ENCODE assay signal across 17 cellular contexts in genomic region chr3:122094693-122095092, GRCh38. TPM values are rescaled to one million over a fixed set of nuclear protein-coding genes. Genes with fewer than 3 reads are reported as not detected.
A peak's percentile ranks its signal among the peaks of the same experiment; 100 is the strongest.
DNase-seq lines count a peak whose midpoint lies in the region; ATAC-seq and TF ChIP-seq lines count a peak whose summit lies in the region.
"Had no signal": no experiment of that assay in that cellular context is flagged by ENCODE, and none has a peak within 500 bp of the region (broad histone marks: within the 10 kb centered on the region; RNA-seq: fewer than 3 reads in every experiment).

No MANE protein-coding gene starts in this region.

- H3K4me3 ChIP-seq in KMS-11 (IDR thresholded peaks at IDR 0.05; ENCODE audit: insufficient read depth, low read depth, low read length) = no peak overlapping the region
- H3K4me3 ChIP-seq: MG63, PC-9 had no signal

- no peak for ATAC-seq in activated T-cell treated with anti-CD3 and anti-CD28 coated beads, Interleukin-2, amount 50 U/mL, for 72 hours (replicated peaks in 1 of 2)
- ATAC-seq in stimulated activated naive B cell treated with anti-CD40 and anti-IgM and Interleukin-4, amounts not matched to agents 10 μg/mL and 1 μg/mL and 100 μg/mL, for 72 hours (replicated peaks) = no peak
- no peak for ATAC-seq in left cardiac atrium

- intact Hi-C loops in left cardiac atrium (cut with DNase I) = no loop called here

- peaks cover 3% of the 10 kb centered on the region for H3K27me3 Mint-ChIP-seq in activated T-cell treated with anti-CD3 and anti-CD28 coated beads, Interleukin-2, amount 50 U/mL, for 24 hours
- peaks cover 14% of the 10 kb centered on the region for H3K27me3 Mint-ChIP-seq in activated T-cell treated with anti-CD3 and anti-CD28 coated beads, Interleukin-2, amount 50 U/mL, for 72 hours (ENCODE audit: low read depth)
- H3K27me3 Mint-ChIP-seq in T-helper 2 cell treated with Interferon-gamma antibody and Interleukin-4, amounts not matched to agents 5 μg/mL and 100 μg/mL, for 36 hours (ENCODE audit: low read depth) = no peaks in the 10 kb centered on the region
- no peaks in the 10 kb centered on the region for H3K27me3 Mint-ChIP-seq in stimulated activated naive B cell treated with anti-CD40 and anti-IgM and Interleukin-4, amounts not matched to agents 10 μg/mL and 1 μg/mL and 100 μg/mL, for 72 hours
- H3K27me3 Mint-ChIP-seq in HFFc6 (ENCODE audit: insufficient read depth) = peaks cover 2% of the 10 kb centered on the region; the same call in 1 of the 2 replicates
- H3K27me3 Mint-ChIP-seq: CD4-positive, CD25-positive, alpha-beta regulatory T cell had no signal

- DNase-seq in activated T-cell treated with anti-CD3 and anti-CD28 coated beads, Interleukin-2, amount 50 U/mL, for 24 hours = no peak
- DNase-seq in activated T-cell treated with anti-CD3 and anti-CD28 coated beads, Interleukin-2, amount 50 U/mL, for 72 hours = no peak
- DNase-seq in T-helper 2 cell treated with Interferon-gamma antibody and Interleukin-4, amounts not matched to agents 5 μg/mL and 100 μg/mL, for 36 hours (ENCODE audit: low spot score) = no peak
- DNase-seq in stimulated activated naive B cell treated with anti-CD40 and anti-IgM and Interleukin-4, amounts not matched to agents 10 μg/mL and 1 μg/mL and 100 μg/mL, for 72 hours = no peak
- no peak for DNase-seq in HFFc6
- DNase-seq in left cardiac atrium = no peak
- DNase-seq: ACHN; DMS53; KBM-7; MG63; NCI-H1930; NCI-H2227 treated with DMSO at 0.1 percent for 48 hours; NCI-H524 treated with DMSO at 0.1 percent for 48 hours; NK-92 treated with Interleukin-12 subunit alpha and Interleukin-12 subunit beta, amount 100 ng/mL, for 24 hours; PC-9 had no signal

- H3K36me3 Mint-ChIP-seq in activated T-cell treated with anti-CD3 and anti-CD28 coated beads, Interleukin-2, amount 50 U/mL, for 24 hours (ENCODE audit: low read depth) = no peaks in the 10 kb centered on the region
- H3K36me3 Mint-ChIP-seq in activated T-cell treated with anti-CD3 and anti-CD28 coated beads, Interleukin-2, amount 50 U/mL, for 72 hours (ENCODE audit: insufficient read depth in 2 of 2) = peaks cover 1 to 4% of the 10 kb centered on the region in 2 donors
- peaks cover 16% of the 10 kb centered on the region for H3K36me3 Mint-ChIP-seq in T-helper 2 cell treated with Interferon-gamma antibody and Interleukin-4, amounts not matched to agents 5 μg/mL and 100 μg/mL, for 36 hours (ENCODE audit: low read depth)
- H3K36me3 Mint-ChIP-seq in stimulated activated naive B cell treated with anti-CD40 and anti-IgM and Interleukin-4, amounts not matched to agents 10 μg/mL and 1 μg/mL and 100 μg/mL, for 72 hours = peaks cover 18 to 20% of the 10 kb centered on the region in 2 donors
- H3K36me3 Mint-ChIP-seq in HFFc6 (ENCODE audit: low read depth) = no peaks in the 10 kb centered on the region
- H3K36me3 Mint-ChIP-seq: CD4-positive, CD25-positive, alpha-beta regulatory T cell had no signal

- H2AFZ ChIP-seq in KMS-11 (ENCODE audit: low read depth) = peak overlapping the region; percentile 9; the same call in 1 of the 2 replicates
- H2AFZ ChIP-seq: PC-9 had no signal

- H3K27ac Mint-ChIP-seq in activated T-cell treated with anti-CD3 and anti-CD28 coated beads, Interleukin-2, amount 50 U/mL, for 24 hours = peak overlapping the region; percentile 87
- H3K27ac Mint-ChIP-seq in activated T-cell treated with anti-CD3 and anti-CD28 coated beads, Interleukin-2, amount 50 U/mL, for 72 hours = no peak overlapping the region
- peak overlapping the region; percentile 92 for H3K27ac Mint-ChIP-seq in T-helper 2 cell treated with Interferon-gamma antibody and Interleukin-4, amounts not matched to agents 5 μg/mL and 100 μg/mL, for 36 hours
- H3K27ac Mint-ChIP-seq in stimulated activated naive B cell treated with anti-CD40 and anti-IgM and Interleukin-4, amounts not matched to agents 10 μg/mL and 1 μg/mL and 100 μg/mL, for 72 hours = peak overlapping the region; percentile 11
- H3K27ac Mint-ChIP-seq in HFFc6 = no peak overlapping the region
- H3K27ac Mint-ChIP-seq: CD4-positive, CD25-positive, alpha-beta regulatory T cell had no signal

- H3K4me2 ChIP-seq in KMS-11 = no peak overlapping the region; the same call in 1 of the 2 replicates
- H3K4me2 ChIP-seq: PC-9 had no signal

- H4K20me1 ChIP-seq in KMS-11 (ENCODE audit: insufficient read depth) = no peaks in the 10 kb centered on the region

- no peak overlapping the region for H3K9ac ChIP-seq in KMS-11

- H3K9me3 Mint-ChIP-seq in activated T-cell treated with anti-CD3 and anti-CD28 coated beads, Interleukin-2, amount 50 U/mL, for 24 hours = no peaks in the 10 kb centered on the region
- no peaks in the 10 kb centered on the region for H3K9me3 Mint-ChIP-seq in activated T-cell treated with anti-CD3 and anti-CD28 coated beads, Interleukin-2, amount 50 U/mL, for 72 hours
- no peaks in the 10 kb centered on the region for H3K9me3 Mint-ChIP-seq in T-helper 2 cell treated with Interferon-gamma antibody and Interleukin-4, amounts not matched to agents 5 μg/mL and 100 μg/mL, for 36 hours
- no peaks in the 10 kb centered on the region for H3K9me3 Mint-ChIP-seq in stimulated activated naive B cell treated with anti-CD40 and anti-IgM and Interleukin-4, amounts not matched to agents 10 μg/mL and 1 μg/mL and 100 μg/mL, for 72 hours
- H3K9me3 Mint-ChIP-seq in HFFc6 = no peaks in the 10 kb centered on the region
- H3K9me3 Mint-ChIP-seq: CD4-positive, CD25-positive, alpha-beta regulatory T cell had no signal

- H3K4me1 ChIP-seq in KMS-11 (ENCODE audit: low read depth, poor library complexity, severe bottlenecking) = peaks cover 15% of the 10 kb centered on the region

- no peak overlapping the region for H3K4me3 Mint-ChIP-seq in activated T-cell treated with anti-CD3 and anti-CD28 coated beads, Interleukin-2, amount 50 U/mL, for 24 hours
- peak overlapping the region in 1 of 2 donors; percentile 74 for H3K4me3 Mint-ChIP-seq in activated T-cell treated with anti-CD3 and anti-CD28 coated beads, Interleukin-2, amount 50 U/mL, for 72 hours
- H3K4me3 Mint-ChIP-seq in T-helper 2 cell treated with Interferon-gamma antibody and Interleukin-4, amounts not matched to agents 5 μg/mL and 100 μg/mL, for 36 hours = peak overlapping the region; percentile 57
- H3K4me3 Mint-ChIP-seq in stimulated activated naive B cell treated with anti-CD40 and anti-IgM and Interleukin-4, amounts not matched to agents 10 μg/mL and 1 μg/mL and 100 μg/mL, for 72 hours = no peak overlapping the region
- no peak overlapping the region for H3K4me3 Mint-ChIP-seq in HFFc6
- H3K4me3 Mint-ChIP-seq: CD4-positive, CD25-positive, alpha-beta regulatory T cell had no signal

- peaks cover 30% of the 10 kb centered on the region for H3K4me1 Mint-ChIP-seq in activated T-cell treated with anti-CD3 and anti-CD28 coated beads, Interleukin-2, amount 50 U/mL, for 24 hours (ENCODE audit: low read depth)
- H3K4me1 Mint-ChIP-seq in activated T-cell treated with anti-CD3 and anti-CD28 coated beads, Interleukin-2, amount 50 U/mL, for 72 hours (ENCODE audit: low read depth) = peaks cover 43% of the 10 kb centered on the region
- peaks cover 46% of the 10 kb centered on the region for H3K4me1 Mint-ChIP-seq in T-helper 2 cell treated with Interferon-gamma antibody and Interleukin-4, amounts not matched to agents 5 μg/mL and 100 μg/mL, for 36 hours (ENCODE audit: low read depth)
- H3K4me1 Mint-ChIP-seq in stimulated activated naive B cell treated with anti-CD40 and anti-IgM and Interleukin-4, amounts not matched to agents 10 μg/mL and 1 μg/mL and 100 μg/mL, for 72 hours = peaks cover 30 to 44% of the 10 kb centered on the region in 2 donors
- peaks cover 8% of the 10 kb centered on the region; the same call in 1 of the 2 replicates for H3K4me1 Mint-ChIP-seq in HFFc6 (ENCODE audit: low read depth)

- H3K79me2 ChIP-seq in KMS-11 (ENCODE audit: insufficient read depth, low read depth) = no peaks in the 10 kb centered on the region

- H3K27ac ChIP-seq in KMS-11 = no peak overlapping the region
- H3K27ac ChIP-seq: PC-9 had no signal

- no peaks in the 10 kb centered on the region for H3K27me3 ChIP-seq in KMS-11 (ENCODE audit: insufficient read depth, low read depth)
- H3K27me3 ChIP-seq: MG63 had no signal

- no peaks in the 10 kb centered on the region for H3K36me3 ChIP-seq in KMS-11 (ENCODE audit: insufficient read depth)
- H3K36me3 ChIP-seq: MG63 had no signal

- no peak for TF ChIP-seq CTCF in KMS-11 (conservative IDR thresholded peaks at IDR 0.05; ENCODE audit: low read depth, low read length)
- TF ChIP-seq CTCF in HFFc6 (IDR thresholded peaks at IDR 0.05) = no peak

RNA-seq across cellular contexts. Expression of gene CD86, which starts 39.5 kb away (rescaled TPM):
- 1 to 10 TPM; 2.4 to 2.5 TPM for total RNA-seq in activated T-cell treated with anti-CD3 and anti-CD28 coated beads, Interleukin-2, amount 50 U/mL, for 72 hours
- total RNA-seq in HFFc6 (2021; fragmentation: NEBNext Ultra II Directional; extraction: Animal tissue kit (Norgen Biotek cat#: 25700)) = not detected
- total RNA-seq in left cardiac atrium = 1 to 10 TPM; 3.1 to 8.7 TPM
- total RNA-seq: CD4-positive, CD25-positive, alpha-beta regulatory T cell; PC-9 had no signal

Comparison
In these comparisons a context has a peak if more than half of its experiments do, and no peak if none do; other contexts are left out.
1. H3K27ac Mint-ChIP-seq: peak in activated T-cell treated with anti-CD3 and anti-CD28 coated beads, Interleukin-2, amount 50 U/mL, for 24 hours (single experiment), T-helper 2 cell treated with Interferon-gamma antibody and Interleukin-4, amounts not matched to agents 5 μg/mL and 100 μg/mL, for 36 hours (single experiment) and stimulated activated naive B cell treated with anti-CD40 and anti-IgM and Interleukin-4, amounts not matched to agents 10 μg/mL and 1 μg/mL and 100 μg/mL, for 72 hours (single experiment); none in activated T-cell treated with anti-CD3 and anti-CD28 coated beads, Interleukin-2, amount 50 U/mL, for 72 hours (single experiment) and HFFc6 (single experiment).